In the genomic region with DNA sequence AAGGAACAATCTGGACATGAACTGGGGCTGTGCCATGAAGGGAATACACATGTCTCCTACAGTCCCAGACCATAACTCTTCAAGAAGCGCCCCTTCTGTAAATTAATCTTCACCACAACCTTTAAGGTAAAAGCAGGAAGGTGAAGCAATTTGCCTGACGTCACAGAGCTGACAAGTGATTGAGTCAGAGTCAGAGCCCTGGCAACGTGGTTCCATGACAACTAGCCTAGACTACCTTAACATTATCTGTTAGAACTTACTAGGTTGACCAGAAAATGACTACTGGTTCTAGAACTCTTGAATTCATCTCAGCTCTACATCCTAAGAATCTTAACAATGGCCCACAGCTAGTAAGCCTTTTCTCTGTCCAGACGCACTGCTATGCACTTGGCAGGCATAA, we compare ENCODE assay signal across 24 cellular contexts.
DNase-seq lines count a peak whose midpoint lies in the region; TF ChIP-seq lines count a peak whose summit lies in the region.
"Had no signal": no experiment of that assay in that cellular context is flagged by ENCODE, and none has a peak within 500 bp of the region (broad histone marks: within the 10 kb centered on the region; RNA-seq: fewer than 3 reads in every experiment).

No MANE protein-coding gene starts in this region.

- CTCF ChIA-PET in activated naive CD4-positive, alpha-beta T cell treated with anti-CD3 and anti-CD28 coated beads for 36 hours (lab: Charles Lee) = no interaction called here
- CTCF ChIA-PET in RWPE1 (lab: Yijun Ruan, JAX) = no interaction called here

- intact Hi-C loops in activated naive CD4-positive, alpha-beta T cell treated with anti-CD3 and anti-CD28 coated beads for 36 hours (cut with micrococcal nuclease) = no loop called here

- H3K27me3 Mint-ChIP-seq in activated naive CD4-positive, alpha-beta T cell treated with anti-CD3 and anti-CD28 coated beads for 36 hours (ENCODE audit: low read depth) = peaks cover 1% of the 10 kb centered on the region

- H3K4me3 Mint-ChIP-seq in activated naive CD4-positive, alpha-beta T cell treated with anti-CD3 and anti-CD28 coated beads for 36 hours = no peak overlapping the region
- H3K4me3 Mint-ChIP-seq: B cell; CD8-positive, alpha-beta T cell had no signal

- H3K36me3 Mint-ChIP-seq in activated naive CD4-positive, alpha-beta T cell treated with anti-CD3 and anti-CD28 coated beads for 36 hours (ENCODE audit: low read depth) = no peaks in the 10 kb centered on the region
- H3K36me3 Mint-ChIP-seq: CD8-positive, alpha-beta T cell had no signal

- H3K9me3 Mint-ChIP-seq in activated naive CD4-positive, alpha-beta T cell treated with anti-CD3 and anti-CD28 coated beads for 36 hours = no peaks in the 10 kb centered on the region
- H3K9me3 Mint-ChIP-seq: CD8-positive, alpha-beta T cell had no signal

- no peak for TF ChIP-seq CTCF in RWPE1 (conservative IDR thresholded peaks at IDR 0.05; ENCODE audit: low read depth)

- peak; percentile 5 for DNase-seq in activated naive CD4-positive, alpha-beta T cell treated with anti-CD3 and anti-CD28 coated beads for 36 hours
- no peak for DNase-seq in activated naive CD4-positive, alpha-beta T cell treated with Interleukin-2 at 50 U/mL for 16 hours
- DNase-seq in M059J (ENCODE audit: low read depth) = peak; percentile 37
- DNase-seq in RWPE1 (ENCODE audit: low spot score) = peak; percentile 11
- DNase-seq in kidney tubule cell (ENCODE audit: low spot score) = peak; percentile 4
- no peak for DNase-seq in inferior parietal cortex (ENCODE audit: extremely low spot score)
- no peak for DNase-seq in AG20443 (ENCODE audit: low spot score)
- DNase-seq: Caco-2; CD8-positive, alpha-beta T cell; GDM1; HCEC 1CT; IMR-90; KG1; NCI-H1048; NCI-H1417 treated with DMSO at 0.1 percent for 48 hours; NCI-H1694 treated with DMSO at 0.1 percent for 48 hours; NCI-H2081; NCI-H2227 treated with DMSO at 0.1 percent for 48 hours; NCI-H526 treated with DMSO at 0.1 percent for 48 hours; OCI-M1; Peyer's patch; SJCRH30 had no signal

- H3K27ac Mint-ChIP-seq in activated naive CD4-positive, alpha-beta T cell treated with anti-CD3 and anti-CD28 coated beads for 36 hours = no peak overlapping the region
- H3K27ac Mint-ChIP-seq: B cell; CD8-positive, alpha-beta T cell had no signal

- no peak overlapping the region for H3K27ac ChIP-seq in RWPE1
- H3K27ac ChIP-seq: C4-2B, Peyer's patch, SJCRH30 had no signal

- no peaks in the 10 kb centered on the region for H3K4me1 Mint-ChIP-seq in activated naive CD4-positive, alpha-beta T cell treated with anti-CD3 and anti-CD28 coated beads for 36 hours (ENCODE audit: low read depth)
- H3K4me1 Mint-ChIP-seq: B cell had no signal

- POLR2A ChIA-PET in RWPE1 (lab: Yijun Ruan, JAX; ENCODE audit: low non-redundant PET) = no interaction called here

Comparison
In these comparisons a context has a peak if more than half of its experiments do, and no peak if none do; other contexts are left out.
1. DNase-seq: peak in activated naive CD4-positive, alpha-beta T cell treated with anti-CD3 and anti-CD28 coated beads for 36 hours (single experiment), M059J (single experiment), RWPE1 (single experiment) and kidney tubule cell (single experiment); none in activated naive CD4-positive, alpha-beta T cell treated with Interleukin-2 at 50 U/mL for 16 hours (single experiment), inferior parietal cortex (single experiment) and AG20443 (single experiment).